1 cellular context compared by ENCODE assay signal in genomic region chr7:157336383-157337315, GRCh38.
TF ChIP-seq lines count a peak whose summit lies in the region.

TSS of gene DNAJB6 (plus strand) at chr7:157337004. CDS start at chr7:157358573, 21,569 bp downstream.

TF ChIP-seq in SK-N-SH, 30 proteins besides CTCF, POLR2A, EP300 and RAD21 (continued from another document):
- TF ChIP-seq IRF3 (IDR thresholded peaks at IDR 0.05; ENCODE audit: low read depth, low read length) (no peak), FOXJ3 (CRISPR knock-in tag; IDR thresholded peaks at IDR 0.05) (peak; percentile 65; the same call in 1 of the 2 replicates)
TF ChIP-seq in SK-N-SH: peak in this region for 11.
